Comparison of ENCODE assay signal across 36 cellular contexts in genomic region chr7:125492521-125492920, GRCh38.
"Had no signal": no experiment of that assay in that cellular context is flagged by ENCODE, and none has a peak within 500 bp of the region (broad histone marks: within the 10 kb centered on the region; RNA-seq: fewer than 3 reads in every experiment).

No MANE protein-coding gene starts in this region.

- H3K9me3 ChIP-seq: adrenal gland, ascending aorta, colonic mucosa had no signal

- H3K4me3 Mint-ChIP-seq: activated B cell treated with CpG ODN at 0.5 μM for 24 hours; activated CD4-positive, alpha-beta memory T cell treated with anti-CD3 and anti-CD28 coated beads for 36 hours; activated CD4-positive, alpha-beta T cell treated with anti-CD3 and anti-CD28 coated beads, Interleukin-2, amount 10 ng/mL, durations not matched to agents 24 days and 14 days; activated CD8-positive, alpha-beta T cell treated with anti-CD3 and anti-CD28 coated beads for 36 hours; activated naive CD4-positive, alpha-beta T cell treated with anti-CD3 and anti-CD28 coated beads for 36 hours; activated naive CD8-positive, alpha-beta T cell treated with anti-CD3 and anti-CD28 coated beads for 36 hours; activated T-cell treated with anti-CD3 and anti-CD28 coated beads, Interleukin-2, amount 50 U/mL, for 4 hours; activated T-cell treated with anti-CD3 and anti-CD28 coated beads, Interleukin-2, amount 50 U/mL, for 72 hours; activated T-helper 1 cell treated with anti-CD3 and anti-CD28 coated beads, Interleukin-12 subunit alpha, Interleukin-12 subunit beta, Interleukin-2, Interleukin-4 antibody, amounts not matched to agents 30 ng/mL and 10 ng/mL and 1 ng/mL, durations not matched to agents 14 hours and 24 hours and 36 hours; activated T-helper 17 cell treated with anti-CD3 and anti-CD28 coated beads, Interleukin-2, amount 50 U/mL, for 72 hours; brain; central memory CD8-positive, alpha-beta T cell; T-helper 2 cell treated with Interferon-gamma antibody and Interleukin-4, amounts not matched to agents 5 μg/mL and 100 μg/mL, for 36 hours had no signal

- ATAC-seq: activated CD8-positive, alpha-beta T cell treated with anti-CD3 and anti-CD28 coated beads for 36 hours; activated naive CD4-positive, alpha-beta T cell treated with anti-CD3 and anti-CD28 coated beads, Interleukin-2, amount 50 U/mL, for 72 hours; activated T-cell treated with anti-CD3 and anti-CD28 coated beads, Interleukin-2, amount 50 U/mL, for 4 hours; activated T-cell treated with anti-CD3 and anti-CD28 coated beads, Interleukin-2, amount 50 U/mL, for 72 hours; activated T-helper 17 cell treated with anti-CD3 and anti-CD28 coated beads, Interleukin-2, amount 50 U/mL, for 72 hours had no signal

- H3K36me3 ChIP-seq: adrenal gland, ascending aorta, cardiac muscle cell, colonic mucosa had no signal

- H3K4me1 ChIP-seq: adrenal gland, ascending aorta, colonic mucosa had no signal

- H3K27ac ChIP-seq: adrenal gland, ascending aorta, cardiac muscle cell, colonic mucosa, VCaP had no signal

- H3K4me3 ChIP-seq: adrenal gland, ascending aorta, cardiac muscle cell, colonic mucosa had no signal

- H3K4me1 Mint-ChIP-seq: activated B cell treated with CpG ODN at 0.5 μM for 24 hours; activated CD4-positive, alpha-beta T cell treated with anti-CD3 and anti-CD28 coated beads, Interleukin-2, amount 10 ng/mL, durations not matched to agents 24 days and 14 days; activated naive CD8-positive, alpha-beta T cell treated with anti-CD3 and anti-CD28 coated beads for 36 hours; activated T-helper 17 cell treated with anti-CD3 and anti-CD28 coated beads, Interleukin-2, amount 50 U/mL, for 72 hours; central memory CD8-positive, alpha-beta T cell had no signal

- DNase-seq: activated B cell treated with CpG ODN at 0.5 μM for 24 hours; activated CD4-positive, alpha-beta memory T cell treated with anti-CD3 and anti-CD28 coated beads for 36 hours; activated CD4-positive, alpha-beta T cell treated with anti-CD3 and anti-CD28 coated beads for 4 hours; activated CD4-positive, alpha-beta T cell treated with anti-CD3 and anti-CD28 coated beads, Interleukin-2, amount 10 ng/mL, durations not matched to agents 24 days and 14 days; activated CD4-positive, alpha-beta T cell treated with anti-CD3 and anti-CD28 coated beads, Interleukin-2, amount 50 U/mL, for 1 hour; activated CD4-positive, alpha-beta T cell treated with anti-CD3 and anti-CD28 coated beads, Interleukin-2, amount 50 U/mL, for 4 hours; activated CD4-positive, CD25-positive, alpha-beta regulatory T cell treated with anti-CD3 and anti-CD28 coated beads, Interleukin-2, amount 50 U/mL, for 72 hours; activated CD8-positive, alpha-beta memory T cell treated with anti-CD3 and anti-CD28 coated beads, Interleukin-2, amount 50 U/mL, for 4 hours; activated CD8-positive, alpha-beta T cell treated with anti-CD3 and anti-CD28 coated beads for 36 hours; activated effector memory CD4-positive, alpha-beta T cell treated with anti-CD3 and anti-CD28 coated beads, Interleukin-2, amount 50 U/mL, for 16 hours; activated gamma-delta T cell treated with Interleukin-2 at 50 U/mL for 16 hours; activated naive CD4-positive, alpha-beta T cell; activated naive CD4-positive, alpha-beta T cell treated with anti-CD3 and anti-CD28 coated beads for 36 hours; activated naive CD4-positive, alpha-beta T cell treated with anti-CD3 and anti-CD28 coated beads, Interleukin-2, amount 50 U/mL, for 16 hours; activated naive CD8-positive, alpha-beta T cell treated with anti-CD3 and anti-CD28 coated beads for 36 hours; activated T-cell treated with anti-CD3 and anti-CD28 coated beads for 4 hours; activated T-cell treated with anti-CD3 and anti-CD28 coated beads, Interleukin-2, amount 50 U/mL, for 1 hour; activated T-cell treated with anti-CD3 and anti-CD28 coated beads, Interleukin-2, amount 50 U/mL, for 4 hours; activated T-cell treated with anti-CD3 and anti-CD28 coated beads, Interleukin-2, amount 50 U/mL, for 72 hours; adrenal gland; amniotic stem cell; anterior cingulate cortex; caudate nucleus; cerebellar nuclear complex; colonic mucosa; T-helper 2 cell; T-helper 9 cell had no signal

- H3K27ac Mint-ChIP-seq: activated B cell treated with CpG ODN at 0.5 μM for 24 hours; activated CD4-positive, alpha-beta memory T cell treated with anti-CD3 and anti-CD28 coated beads for 36 hours; activated CD4-positive, alpha-beta T cell treated with anti-CD3 and anti-CD28 coated beads, Interleukin-2, amount 10 ng/mL, durations not matched to agents 24 days and 14 days; activated CD8-positive, alpha-beta T cell treated with anti-CD3 and anti-CD28 coated beads for 36 hours; activated naive CD4-positive, alpha-beta T cell treated with anti-CD3 and anti-CD28 coated beads for 36 hours; activated naive CD4-positive, alpha-beta T cell treated with anti-CD3 and anti-CD28 coated beads, Interleukin-2, amount 50 U/mL, for 72 hours; activated naive CD8-positive, alpha-beta T cell treated with anti-CD3 and anti-CD28 coated beads for 36 hours; activated T-cell treated with anti-CD3 and anti-CD28 coated beads, Interleukin-2, amount 50 U/mL, for 72 hours; activated T-helper 1 cell treated with anti-CD3 and anti-CD28 coated beads, Interleukin-12 subunit alpha, Interleukin-12 subunit beta, Interleukin-2, Interleukin-4 antibody, amounts not matched to agents 30 ng/mL and 10 ng/mL and 1 ng/mL, durations not matched to agents 14 hours and 24 hours and 36 hours; activated T-helper 17 cell treated with anti-CD3 and anti-CD28 coated beads, Interleukin-2, amount 50 U/mL, for 72 hours; brain; T-helper 2 cell treated with Interferon-gamma antibody and Interleukin-4, amounts not matched to agents 5 μg/mL and 100 μg/mL, for 36 hours had no signal

- H3K27me3 ChIP-seq: adrenal gland, ascending aorta, cardiac muscle cell, colonic mucosa had no signal

- H3K36me3 Mint-ChIP-seq: activated CD4-positive, alpha-beta memory T cell treated with anti-CD3 and anti-CD28 coated beads for 36 hours; activated naive CD4-positive, alpha-beta T cell treated with anti-CD3 and anti-CD28 coated beads, Interleukin-2, amount 50 U/mL, for 72 hours; activated naive CD8-positive, alpha-beta T cell treated with anti-CD3 and anti-CD28 coated beads for 36 hours; brain had no signal

- H3K27me3 Mint-ChIP-seq: activated B cell treated with CpG ODN at 0.5 μM for 24 hours; activated CD4-positive, alpha-beta memory T cell treated with anti-CD3 and anti-CD28 coated beads for 36 hours; activated CD4-positive, alpha-beta T cell treated with anti-CD3 and anti-CD28 coated beads, Interleukin-2, amount 10 ng/mL, durations not matched to agents 24 days and 14 days; activated CD8-positive, alpha-beta T cell treated with anti-CD3 and anti-CD28 coated beads for 36 hours; activated naive CD8-positive, alpha-beta T cell treated with anti-CD3 and anti-CD28 coated beads for 36 hours; activated T-helper 17 cell treated with anti-CD3 and anti-CD28 coated beads, Interleukin-2, amount 50 U/mL, for 72 hours; brain; central memory CD8-positive, alpha-beta T cell had no signal
